Comparison of ENCODE assay signal across 1 cellular context in the genomic region with DNA sequence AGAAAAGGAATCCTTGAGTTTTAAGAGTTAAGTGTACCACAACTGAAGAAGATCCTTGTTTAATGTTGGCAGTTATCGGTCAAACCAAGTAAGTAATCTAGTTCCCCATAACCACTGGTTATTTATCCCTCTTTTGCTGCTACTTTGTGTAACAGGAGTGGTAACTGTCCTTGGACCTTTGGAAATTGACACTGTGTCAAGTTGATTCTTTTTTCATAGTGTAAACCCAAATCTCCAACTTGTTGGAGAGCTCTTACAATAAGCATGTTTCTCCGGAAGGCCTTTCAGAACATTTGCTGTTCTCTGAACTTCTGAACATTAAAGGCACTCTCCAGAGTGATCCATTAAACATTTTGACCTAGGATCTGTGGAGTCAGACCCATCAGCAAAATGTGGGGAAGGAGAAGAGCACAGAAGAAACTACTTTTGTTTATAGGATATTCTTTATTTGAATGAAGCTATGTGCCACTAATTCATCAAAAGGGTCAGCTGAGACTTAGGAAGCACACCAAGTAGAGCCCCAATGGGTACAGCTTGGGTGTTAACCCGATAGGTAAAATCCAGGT.
TF ChIP-seq lines count a peak whose summit lies in the region.

No MANE protein-coding gene starts in this region.

TF ChIP-seq in neural cell, 6 proteins besides CTCF, POLR2A, EP300 and RAD21 (continued from another document):
- TF ChIP-seq, protein P1, sequence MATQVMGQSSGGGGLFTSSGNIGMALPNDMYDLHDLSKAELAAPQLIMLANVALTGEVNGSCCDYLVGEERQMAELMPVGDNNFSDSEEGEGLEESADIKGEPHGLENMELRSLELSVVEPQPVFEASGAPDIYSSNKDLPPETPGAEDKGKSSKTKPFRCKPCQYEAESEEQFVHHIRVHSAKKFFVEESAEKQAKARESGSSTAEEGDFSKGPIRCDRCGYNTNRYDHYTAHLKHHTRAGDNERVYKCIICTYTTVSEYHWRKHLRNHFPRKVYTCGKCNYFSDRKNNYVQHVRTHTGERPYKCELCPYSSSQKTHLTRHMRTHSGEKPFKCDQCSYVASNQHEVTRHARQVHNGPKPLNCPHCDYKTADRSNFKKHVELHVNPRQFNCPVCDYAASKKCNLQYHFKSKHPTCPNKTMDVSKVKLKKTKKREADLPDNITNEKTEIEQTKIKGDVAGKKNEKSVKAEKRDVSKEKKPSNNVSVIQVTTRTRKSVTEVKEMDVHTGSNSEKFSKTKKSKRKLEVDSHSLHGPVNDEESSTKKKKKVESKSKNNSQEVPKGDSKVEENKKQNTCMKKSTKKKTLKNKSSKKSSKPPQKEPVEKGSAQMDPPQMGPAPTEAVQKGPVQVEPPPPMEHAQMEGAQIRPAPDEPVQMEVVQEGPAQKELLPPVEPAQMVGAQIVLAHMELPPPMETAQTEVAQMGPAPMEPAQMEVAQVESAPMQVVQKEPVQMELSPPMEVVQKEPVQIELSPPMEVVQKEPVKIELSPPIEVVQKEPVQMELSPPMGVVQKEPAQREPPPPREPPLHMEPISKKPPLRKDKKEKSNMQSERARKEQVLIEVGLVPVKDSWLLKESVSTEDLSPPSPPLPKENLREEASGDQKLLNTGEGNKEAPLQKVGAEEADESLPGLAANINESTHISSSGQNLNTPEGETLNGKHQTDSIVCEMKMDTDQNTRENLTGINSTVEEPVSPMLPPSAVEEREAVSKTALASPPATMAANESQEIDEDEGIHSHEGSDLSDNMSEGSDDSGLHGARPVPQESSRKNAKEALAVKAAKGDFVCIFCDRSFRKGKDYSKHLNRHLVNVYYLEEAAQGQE (IDR thresholded peaks at IDR 0.05; ENCODE audit: borderline replicate concordance), result no peak
- TF ChIP-seq SMC3 (conservative IDR thresholded peaks at IDR 0.05; ENCODE audit: poor library complexity) (no peak), MXI1 (conservative IDR thresholded peaks at IDR 0.05; ENCODE audit: poor library complexity, severe bottlenecking) (no peak), POLR2AphosphoS5 (IDR thresholded peaks at IDR 0.05) (no peak), TAF1 (IDR thresholded peaks at IDR 0.05; ENCODE audit: low read depth) (no peak)
TF ChIP-seq in neural cell: peak in this region for 0.
